ENCODE assay signal across 8 cellular contexts in the genomic region with DNA sequence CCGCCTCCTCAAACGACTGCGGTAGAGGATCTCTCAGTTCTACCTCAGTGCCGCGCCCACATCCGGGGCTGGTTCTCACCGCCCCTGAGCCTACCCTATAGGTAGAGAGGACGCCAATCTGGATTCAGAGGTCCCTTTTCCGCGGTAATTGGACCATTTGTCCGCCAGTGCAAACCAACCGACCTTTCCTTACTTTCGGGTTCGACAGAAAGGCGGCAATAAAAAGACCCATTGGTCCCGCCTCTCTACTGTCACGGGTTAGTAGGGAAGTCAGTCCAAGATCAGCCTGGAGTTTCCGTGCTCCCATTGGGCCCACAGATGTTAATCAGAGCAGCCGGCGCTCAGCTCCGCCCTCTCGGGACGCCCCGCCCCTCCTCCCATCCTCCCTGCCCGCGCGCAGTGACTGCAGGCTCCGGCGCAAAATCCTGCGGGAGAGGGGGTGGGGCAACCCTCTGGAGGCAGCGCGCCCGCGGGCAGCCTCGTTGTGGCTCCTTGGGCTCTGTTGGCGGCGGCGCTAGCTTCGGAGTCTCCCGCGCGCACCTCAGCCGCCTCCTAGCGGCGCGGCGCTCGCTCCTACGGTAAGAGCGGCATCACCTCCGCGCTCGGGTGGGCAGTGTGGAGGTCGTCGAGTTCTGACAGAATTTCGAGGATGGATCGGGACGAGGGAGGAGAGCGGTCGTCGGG. TPM values are rescaled to one million over a fixed set of nuclear protein-coding genes. Genes with fewer than 3 reads are reported as not detected.
DNase-seq lines count a peak whose midpoint lies in the region; ATAC-seq and TF ChIP-seq lines count a peak whose summit lies in the region.

A gene (plus strand): TSS at position 380 of the 684 bp plus-strand sequence.
A gene with protein sequence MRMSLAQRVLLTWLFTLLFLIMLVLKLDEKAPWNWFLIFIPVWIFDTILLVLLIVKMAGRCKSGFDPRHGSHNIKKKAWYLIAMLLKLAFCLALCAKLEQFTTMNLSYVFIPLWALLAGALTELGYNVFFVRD (minus strand): TSS at position 41 of the 684 bp plus-strand sequence. CDS start 4,061 bp downstream, outside the sequence.

- H3K27ac ChIP-seq in VCaP = peak within 1 kb of the TSS; percentile 91
- H3K27ac ChIP-seq in mammary epithelial cell (ENCODE audit: insufficient read depth, low read depth, low read length) = peak within 1 kb of the TSS; percentile 83
- H3K27ac ChIP-seq in skeletal muscle tissue (ENCODE audit: low read depth, low read length) = peak within 1 kb of the TSS; percentile 95

- H3K79me2 ChIP-seq in mammary epithelial cell (ENCODE audit: insufficient read depth, low read length) = peaks cover 82% of the 10 kb centered on the region

- dilution Hi-C loops in mammary epithelial cell (cut with HindIII; ENCODE audit: low sequenced_read_pairs) = no loop called here

- H3K9me3 ChIP-seq in mammary epithelial cell (replicated peaks; ENCODE audit: insufficient read depth, low read length) (no peaks in the 10 kb centered on the region), iPS-18c (ENCODE audit: control insufficient read depth, insufficient read depth, low read length) (no peaks in the 10 kb centered on the region), skeletal muscle tissue (ENCODE audit: control insufficient read depth in 3 of 3, low read length in 3 of 3) (no peaks in the 10 kb centered on the region)

- H3K4me2 ChIP-seq in mammary epithelial cell (ENCODE audit: insufficient read depth, low read depth, low read length) = peak within 1 kb of the TSS; percentile 95

- 4% methylated on average over 12 of the region's 61 CpGs for WGBS in mammary epithelial cell (ENCODE audit: low coverage, missing lambda C conversion rate)

- H4K20me1 ChIP-seq in mammary epithelial cell (ENCODE audit: insufficient read depth, low read length) = no peaks in the 10 kb centered on the region

- H3K36me3 ChIP-seq in mammary epithelial cell (ENCODE audit: insufficient read depth, low read length) = peaks cover 4% of the 10 kb centered on the region
- no peaks in the 10 kb centered on the region for H3K36me3 ChIP-seq in skeletal muscle tissue (ENCODE audit: control insufficient read depth in 3 of 3, insufficient read depth in 3 of 3, low read length in 3 of 3)

- intact Hi-C loops in mammary epithelial cell (cut with micrococcal nuclease) = loop anchor here (1.0 to 2.0 kb wide), 4 partner anchors 36 to 138 kb away; no protein-coding TSS in a partner anchor

- ATAC-seq in GM18873 (IDR thresholded peaks at IDR 0.05; ENCODE audit: low FRiP score, unreplicated experiment) (peak; percentile 91), HG03139 (IDR thresholded peaks at IDR 0.05; ENCODE audit: unreplicated experiment) (peak; percentile 84)

- no peaks in the 10 kb centered on the region for H3K27me3 ChIP-seq in mammary epithelial cell (ENCODE audit: insufficient read depth, low read length)
- H3K27me3 ChIP-seq in skeletal muscle tissue (ENCODE audit: control insufficient read depth in 3 of 3, insufficient read depth in 3 of 3, low read length in 3 of 3) = no peaks in the 10 kb centered on the region

- H3K9ac ChIP-seq in mammary epithelial cell (ENCODE audit: insufficient read depth, low read length) (peak within 1 kb of the TSS; percentile 87), skeletal muscle tissue (ENCODE audit: low read depth in 1 of 3, low read length in 3 of 3) (peak within 1 kb of the TSS; percentile 93 to 95 (median 94))

- H3K4me3 ChIP-seq in mammary epithelial cell (replicated peaks in 1 of 3; ENCODE audit: insufficient read depth in 1 of 3, low read depth in 2 of 3, low read length in 3 of 3) = peak within 1 kb of the TSS; percentile 96 to 97 (median 96)
- H3K4me3 ChIP-seq in iPS-18c (ENCODE audit: insufficient read depth, low read depth, low read length) = peak within 1 kb of the TSS; percentile 96
- peak within 1 kb of the TSS; percentile 94 to 97 (median 94) for H3K4me3 ChIP-seq in skeletal muscle tissue (ENCODE audit: low read length in 3 of 3)

- CTCF ChIA-PET in mammary epithelial cell (lab: Charles Lee; ENCODE audit: low non-redundant PET) = interaction anchor here (0.6 to 0.7 kb wide), 4 partner anchors 39 to 134 kb away, joined by 3 to 6 read pairs (median 4); no protein-coding TSS in a partner anchor

- in situ Hi-C loops in mammary epithelial cell (cut with MboI; ENCODE audit: low sequenced_read_pairs in 2 of 2) = loop anchor here in 1 of 2 donors (10.0 kb wide), 1 partner anchor 64 kb away; no protein-coding TSS in a partner anchor

- no TSS peak for BruUV-seq in mammary epithelial cell (replicated peaks; lab: Mats Ljungman, UMichigan)

- peaks cover 17% of the 10 kb centered on the region for H3K4me1 ChIP-seq in mammary epithelial cell (ENCODE audit: insufficient read depth, low read length)
- peaks cover 23 to 30% (median 28%) of the 10 kb centered on the region in 3 donors for H3K4me1 ChIP-seq in skeletal muscle tissue (ENCODE audit: control insufficient read depth in 3 of 3, insufficient read depth in 3 of 3, low read length in 3 of 3)

- DNase-seq in AG08395 (ENCODE audit: low spot score) (peak; percentile 98), NCI-H2196 treated with DMSO at 0.1 percent for 48 hours (lab: John Stamatoyannopoulos, UW; ENCODE audit: unreplicated experiment) (peak; percentile 99), mammary epithelial cell (peak; percentile 100)

- H2AFZ ChIP-seq in mammary epithelial cell (ENCODE audit: low read depth, low read length) = peak within 1 kb of the TSS; percentile 98

- peak; percentile 79 for TF ChIP-seq CTCF in VCaP (conservative IDR thresholded peaks at IDR 0.05)
- peak; percentile 43 to 71 for TF ChIP-seq CTCF in mammary epithelial cell (conservative IDR thresholded peaks at IDR 0.05 in 1 of 2, IDR thresholded peaks at IDR 0.05 in 1 of 2; ENCODE audit: extremely low read depth in 1 of 2, insufficient read depth in 1 of 2, low read depth in 1 of 2, low read length in 2 of 2)

RNA-seq across cellular contexts. Expression of the first gene that starts in this region (rescaled TPM):
- total RNA-seq in mammary epithelial cell (10 to 100 TPM; 19.8 to 26.4 TPM), skeletal muscle tissue (14.6 TPM)
- 15.2 TPM for polyA plus RNA-seq in mammary epithelial cell
- 21.5 TPM for polyA minus RNA-seq in mammary epithelial cell

RNA-seq across cellular contexts. Expression of the second gene that starts in this region (rescaled TPM):
- total RNA-seq in mammary epithelial cell = 10 to 100 TPM in 1 of 2 donors, 1 to 10 TPM in 1; 9.5 to 12.8 TPM
- 18.6 TPM for polyA plus RNA-seq in mammary epithelial cell
- polyA minus RNA-seq in mammary epithelial cell = 3.4 TPM
- total RNA-seq in skeletal muscle tissue = 11.0 TPM

Comparison
In these comparisons a context has a peak if more than half of its experiments do, and no peak if none do; other contexts are left out.
1. Peak in every context shown above with its lines: DNase-seq, ATAC-seq, H3K4me3 ChIP-seq and H3K27ac ChIP-seq.